ENCODE assay signal across 8 cellular contexts in the genomic region with DNA sequence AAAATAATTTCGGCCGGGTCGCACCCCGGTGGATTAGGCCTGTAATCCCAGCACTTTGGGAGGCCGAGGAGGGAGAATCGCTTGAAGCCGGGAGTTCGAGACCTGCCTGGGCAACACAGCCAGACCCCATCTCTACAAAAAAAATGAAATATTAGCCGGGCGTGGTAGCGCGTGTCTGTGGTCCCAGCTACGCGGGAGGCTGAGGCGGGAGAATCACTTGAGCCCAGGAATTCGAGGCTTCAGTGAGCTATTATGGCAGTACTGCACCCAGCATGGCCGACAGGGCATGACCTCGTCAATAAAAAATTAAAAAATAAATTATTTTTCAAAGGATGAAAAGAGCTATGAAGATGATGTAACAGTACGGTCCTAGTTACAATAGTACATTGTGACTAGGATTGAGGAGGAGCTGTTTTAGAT. TPM values are rescaled to one million over a fixed set of nuclear protein-coding genes. Genes with fewer than 3 reads are reported as not detected.
DNase-seq lines count a peak whose midpoint lies in the region; ATAC-seq and TF ChIP-seq lines count a peak whose summit lies in the region.

No MANE protein-coding gene starts in this region.

- H3F3A ChIP-seq in neural progenitor cell (ENCODE audit: low read depth), result no peaks in the 10 kb centered on the region

- peak overlapping the region; percentile 61 for H2AFZ ChIP-seq in neural progenitor cell (replicated peaks)

- TF ChIP-seq CTCF in neural progenitor cell (IDR thresholded peaks at IDR 0.05), result no peak

- ATAC-seq in GM18870 (IDR thresholded peaks at IDR 0.05; ENCODE audit: unreplicated experiment), result no peak

- no peaks in the 10 kb centered on the region for H3K27me3 ChIP-seq in CD8-positive, alpha-beta memory T cell (ENCODE audit: insufficient read depth, low read length, poor library complexity, severe bottlenecking)
- H3K27me3 ChIP-seq in duodenal mucosa (ENCODE audit: control insufficient read depth in 1 of 2, insufficient read depth in 2 of 2, low read length in 2 of 2) (no peaks in the 10 kb centered on the region), neural progenitor cell (no peaks in the 10 kb centered on the region)

- peaks cover 16% of the 10 kb centered on the region for H3K36me3 ChIP-seq in CD8-positive, alpha-beta memory T cell (ENCODE audit: insufficient read depth, low read length)
- peaks cover 12 to 19% of the 10 kb centered on the region in 2 donors for H3K36me3 ChIP-seq in duodenal mucosa (ENCODE audit: control insufficient read depth in 1 of 2, insufficient read depth in 2 of 2, low read length in 2 of 2)
- H3K36me3 ChIP-seq in neural progenitor cell, result no peaks in the 10 kb centered on the region

- peaks cover 41% of the 10 kb centered on the region for H3K79me2 ChIP-seq in neural progenitor cell (ENCODE audit: low read depth)

- H3K9me3 ChIP-seq in CD8-positive, alpha-beta memory T cell (ENCODE audit: low read length), result no peaks in the 10 kb centered on the region
- H3K9me3 ChIP-seq in duodenal mucosa (ENCODE audit: control insufficient read depth in 1 of 2, low read length in 2 of 2) (no peaks in the 10 kb centered on the region), neural progenitor cell (ENCODE audit: low read depth) (no peaks in the 10 kb centered on the region)

- H3K9ac ChIP-seq in duodenal mucosa (ENCODE audit: low read depth in 1 of 2, low read length in 2 of 2) (peak overlapping the region; percentile 45 to 90), neural progenitor cell (peak overlapping the region; percentile 91)

- peak overlapping the region; percentile 92 to 98 (median 96) for H3K4me3 Mint-ChIP-seq in CD8-positive, alpha-beta memory T cell
- H3K4me3 Mint-ChIP-seq in neural progenitor cell, result peak overlapping the region; percentile 93

- H3K27me3 Mint-ChIP-seq in CD8-positive, alpha-beta memory T cell, result no peaks in the 10 kb centered on the region
- peaks cover 4% of the 10 kb centered on the region for H3K27me3 Mint-ChIP-seq in neural progenitor cell (ENCODE audit: insufficient read depth, low read depth)

- H3K27ac Mint-ChIP-seq in CD8-positive, alpha-beta memory T cell, result peak overlapping the region; percentile 89 to 99 (median 99)
- peak overlapping the region; percentile 97 for H3K27ac Mint-ChIP-seq in neural progenitor cell

- H3K4me1 ChIP-seq in CD8-positive, alpha-beta memory T cell (ENCODE audit: insufficient read depth, low read length), result peaks cover 19% of the 10 kb centered on the region
- H3K4me1 ChIP-seq in duodenal mucosa (ENCODE audit: control insufficient read depth in 1 of 2, insufficient read depth in 2 of 2, low read length in 2 of 2), result peaks cover 9 to 10% of the 10 kb centered on the region in 2 donors
- peaks cover 6% of the 10 kb centered on the region for H3K4me1 ChIP-seq in neural progenitor cell

- CTCF ChIA-PET in CD8-positive, alpha-beta memory T cell (lab: Charles Lee), result no interaction called here

- peak overlapping the region; percentile 93 for H3K27ac ChIP-seq in CD8-positive, alpha-beta memory T cell (ENCODE audit: low read depth, low read length)
- no peak overlapping the region for H3K27ac ChIP-seq in duodenal mucosa (ENCODE audit: low read depth, low read length)
- peak overlapping the region; percentile 20 for H3K27ac ChIP-seq in neural progenitor cell

- no peaks in the 10 kb centered on the region for H4K20me1 ChIP-seq in neural progenitor cell (ENCODE audit: low read depth)

- peak in 1 of 5 donors; percentile 4 for DNase-seq in CD8-positive, alpha-beta memory T cell
- DNase-seq in NAMALWA (ENCODE audit: low spot score) (peak; percentile 22), neural progenitor cell (ENCODE audit: low spot score) (no peak), HT-29 (ENCODE audit: low spot score) (no peak), NCI-H1417 treated with DMSO at 0.1 percent for 48 hours (lab: John Stamatoyannopoulos, UW) (no peak), dedifferentiated amniotic fluid mesenchymal stem cell (ENCODE audit: extremely low spot score) (no peak)

- H3K36me3 Mint-ChIP-seq in CD8-positive, alpha-beta memory T cell, result peaks cover 7 to 30% (median 9%) of the 10 kb centered on the region in 3 donors
- H3K36me3 Mint-ChIP-seq in neural progenitor cell, result peaks cover 8% of the 10 kb centered on the region

- POLR2A ChIA-PET in CD8-positive, alpha-beta memory T cell (lab: Charles Lee), result no interaction called here

- H3K4me1 Mint-ChIP-seq in CD8-positive, alpha-beta memory T cell, result peaks cover 29 to 45% (median 42%) of the 10 kb centered on the region in 3 donors
- H3K4me1 Mint-ChIP-seq in neural progenitor cell, result peaks cover 15% of the 10 kb centered on the region

- H3K9me3 Mint-ChIP-seq in CD8-positive, alpha-beta memory T cell, result no peaks in the 10 kb centered on the region
- no peaks in the 10 kb centered on the region for H3K9me3 Mint-ChIP-seq in neural progenitor cell

- peak overlapping the region; percentile 82 for H3K4me2 ChIP-seq in neural progenitor cell

- peak overlapping the region; percentile 83 for H3K4me3 ChIP-seq in CD8-positive, alpha-beta memory T cell (ENCODE audit: low read length)
- H3K4me3 ChIP-seq in duodenal mucosa (ENCODE audit: low read depth in 1 of 2, low read length in 2 of 2), result peak overlapping the region; percentile 82 to 98
- peak overlapping the region; percentile 84 for H3K4me3 ChIP-seq in neural progenitor cell

RNA-seq across cellular contexts. Expression of a gene that starts 0.5 kb away (rescaled TPM):
- 10 to 100 TPM; 72.0 to 74.6 TPM for total RNA-seq in CD8-positive, alpha-beta memory T cell
- 24.8 TPM for polyA plus RNA-seq in CD8-positive, alpha-beta memory T cell
- 44.3 and 50.9 TPM in 2 replicates for total RNA-seq in neural progenitor cell (ENCODE audit: low replicate concordance)
- total RNA-seq in HT-29 (2014; rRNA removed; shearing (Covaris generic)), result 10.7 and 13.1 TPM in 2 replicates

RNA-seq across cellular contexts. Expression of a gene that starts 0.7 kb away (rescaled TPM):
- 10 to 100 TPM; 91.3 to 99.1 TPM for total RNA-seq in CD8-positive, alpha-beta memory T cell
- polyA plus RNA-seq in CD8-positive, alpha-beta memory T cell, result 61.1 TPM
- total RNA-seq in neural progenitor cell (ENCODE audit: low replicate concordance), result 77.1 and 85.1 TPM in 2 replicates
- 54.2 and 56.5 TPM in 2 replicates for total RNA-seq in HT-29 (2014; rRNA removed; shearing (Covaris generic))

RNA-seq across cellular contexts. Expression of a gene that starts 32.3 kb away (rescaled TPM):
- 10 to 100 TPM; 46.2 to 53.4 TPM for total RNA-seq in CD8-positive, alpha-beta memory T cell
- polyA plus RNA-seq in CD8-positive, alpha-beta memory T cell, result 21.1 TPM
- 41.7 and 55.3 TPM in 2 replicates for total RNA-seq in neural progenitor cell (ENCODE audit: low replicate concordance)
- total RNA-seq in HT-29 (2014; rRNA removed; shearing (Covaris generic)), result 33.6 and 43.0 TPM in 2 replicates

RNA-seq across cellular contexts. Expression of a gene that starts 36.8 kb away (rescaled TPM):
- total RNA-seq in CD8-positive, alpha-beta memory T cell, result 1 to 10 TPM; 5.5 to 5.7 TPM
- 1.5 TPM for polyA plus RNA-seq in CD8-positive, alpha-beta memory T cell
- 15.6 and 15.8 TPM in 2 replicates for total RNA-seq in neural progenitor cell (ENCODE audit: low replicate concordance)
- total RNA-seq in HT-29 (2014; rRNA removed; shearing (Covaris generic)), result 6.1 and 6.6 TPM in 2 replicates

RNA-seq across cellular contexts. Expression of a gene that starts 49.8 kb away (rescaled TPM):
- total RNA-seq in CD8-positive, alpha-beta memory T cell, result 100 to 1,000 TPM; 191 to 194 TPM
- polyA plus RNA-seq in CD8-positive, alpha-beta memory T cell, result 314 TPM
- 134 and 175 TPM in 2 replicates for total RNA-seq in neural progenitor cell (ENCODE audit: low replicate concordance)
- 255 and 282 TPM in 2 replicates for total RNA-seq in HT-29 (2014; rRNA removed; shearing (Covaris generic))
